12 cellular contexts compared by ENCODE assay signal in genomic region chr12:92546826-92547348, GRCh38.
DNase-seq lines count a peak whose midpoint lies in the region; ATAC-seq and TF ChIP-seq lines count a peak whose summit lies in the region.
"Had no signal": no experiment of that assay in that cellular context is flagged by ENCODE, and none has a peak within 500 bp of the region (broad histone marks: within the 10 kb centered on the region; RNA-seq: fewer than 3 reads in every experiment).

No MANE protein-coding gene starts in this region.

- no peaks in the 10 kb centered on the region for H3K9me2 ChIP-seq in OCI-LY7 (ENCODE audit: insufficient read depth, low read length)

- H3K36me3 ChIP-seq in OCI-LY7 (ENCODE audit: insufficient read depth, low read length): no peaks in the 10 kb centered on the region

- BruUV-seq in OCI-LY7 (replicated peaks; lab: Mats Ljungman, UMichigan): no TSS peak

- H3K4me1 ChIP-seq in OCI-LY7 (ENCODE audit: insufficient read depth, low read length, poor library complexity, severe bottlenecking) (peaks cover 47% of the 10 kb centered on the region), right cardiac atrium (ENCODE audit: control insufficient read depth, insufficient read depth, low read length) (peaks cover 3% of the 10 kb centered on the region)

- intact Hi-C loops in OCI-LY7 (cut with micrococcal nuclease; ENCODE audit: unreplicated experiment): no loop called here
- intact Hi-C loops in right cardiac atrium (cut with DNase I): no loop called here

- H4K20me1 ChIP-seq in OCI-LY7 (ENCODE audit: insufficient read depth, low read length): no peaks in the 10 kb centered on the region

- ATAC-seq in GM18505 (IDR thresholded peaks at IDR 0.05; ENCODE audit: unreplicated experiment): peak; percentile 49
- ATAC-seq in GM21390 (IDR thresholded peaks at IDR 0.05; ENCODE audit: unreplicated experiment): peak; percentile 52
- peak; percentile 63 for ATAC-seq in HG03108 (IDR thresholded peaks at IDR 0.05; ENCODE audit: unreplicated experiment)
- no peak for ATAC-seq in right cardiac atrium

- H3K9me3 ChIP-seq in OCI-LY7 (ENCODE audit: low read length): no peaks in the 10 kb centered on the region; the same call in 1 of the 2 replicates
- H3K9me3 ChIP-seq in right cardiac atrium (ENCODE audit: control insufficient read depth, low read length): no peaks in the 10 kb centered on the region

- H3K27me3 ChIP-seq in right cardiac atrium (ENCODE audit: control insufficient read depth, insufficient read depth): no peaks in the 10 kb centered on the region

- peak overlapping the region; percentile 50 for H3K4me2 ChIP-seq in OCI-LY7 (ENCODE audit: low read length)

- no peak for TF ChIP-seq POLR2A in GM18505 (IDR thresholded peaks at IDR 0.05; ENCODE audit: borderline replicate concordance, extremely low read depth, insufficient read depth, insufficient read length)

- CTCF ChIA-PET in OCI-LY7 (lab: Charles Lee; ENCODE audit: unreplicated experiment): no interaction called here

- no peaks in the 10 kb centered on the region for H3K79me2 ChIP-seq in OCI-LY7 (ENCODE audit: insufficient read depth, low read depth, low read length)

- no peak for TF ChIP-seq CTCF in OCI-LY7 (conservative IDR thresholded peaks at IDR 0.05; ENCODE audit: low read length)

- H3K4me3 ChIP-seq in OCI-LY7 (ENCODE audit: low read depth, low read length, poor library complexity, severe bottlenecking) (peak overlapping the region; percentile 5), right cardiac atrium (ENCODE audit: low read length) (no peak overlapping the region)

- H3K27ac ChIP-seq in OCI-LY7 (ENCODE audit: low read depth, low read length, poor library complexity, severe bottlenecking): peak overlapping the region; percentile 8
- H3K27ac ChIP-seq in right cardiac atrium (ENCODE audit: low read length): no peak overlapping the region
- H3K27ac ChIP-seq: HL-60 had no signal

- POLR2A ChIA-PET in OCI-LY7 (lab: Charles Lee): interaction anchor here (0.7 to 3.2 kb wide), 6 partner anchors 10 to 410 kb away, joined by 3 to 19 read pairs (median 4); no protein-coding TSS in a partner anchor

- peak overlapping the region; percentile 61; the same call in 1 of the 2 replicates for H2AFZ ChIP-seq in OCI-LY7 (ENCODE audit: low read length)

- peak; percentile 42 for DNase-seq in OCI-LY7 (ENCODE audit: low spot score)
- DNase-seq in stimulated activated CD4-positive, alpha-beta T cell treated with anti-CD3 and anti-CD28 coated beads, Interleukin-2, amount 100 ng/mL, for 48 hours: no peak
- DNase-seq in DMS79 (lab: John Stamatoyannopoulos, UW): no peak
- no peak for DNase-seq in right cardiac atrium
- no peak for DNase-seq in NCI-H510A (lab: John Stamatoyannopoulos, UW)
- DNase-seq: activated CD4-positive, CD25-positive, alpha-beta regulatory T cell; activated naive CD4-positive, alpha-beta T cell treated with anti-CD3 and anti-CD28 coated beads for 36 hours; AML-193 had no signal

Comparison
In these comparisons a context has a peak if more than half of its experiments do, and no peak if none do; other contexts are left out.
1. ATAC-seq: peak in GM18505 (single experiment), GM21390 (single experiment) and HG03108 (single experiment); none in right cardiac atrium (0 of 2).